Comparison of ENCODE assay signal across 13 cellular contexts in genomic region chr6:6980999-6981581, GRCh38.
DNase-seq lines count a peak whose midpoint lies in the region; ATAC-seq and TF ChIP-seq lines count a peak whose summit lies in the region.
"Had no signal": no experiment of that assay in that cellular context is flagged by ENCODE, and none has a peak within 500 bp of the region (broad histone marks: within the 10 kb centered on the region; RNA-seq: fewer than 3 reads in every experiment).

No MANE protein-coding gene starts in this region.

- TF ChIP-seq POLR2A in IMR-90 (IDR thresholded peaks at IDR 0.05; ENCODE audit: low read depth, low read length) (no peak), adrenal gland (IDR thresholded peaks at IDR 0.05) (no peak)

- no peak overlapping the region for H4K8ac ChIP-seq in IMR-90 (ENCODE audit: low read depth in 2 of 2, low read length in 2 of 2)
- no peak overlapping the region for H4K8ac ChIP-seq in trophoblast cell (ENCODE audit: low read depth, low read length)

- H2BK5ac ChIP-seq in IMR-90 (ENCODE audit: low read depth, low read length, poor library complexity, severe bottlenecking) (no peak overlapping the region), trophoblast cell (ENCODE audit: low read depth, low read length, poor library complexity) (no peak overlapping the region)

- WGBS in IMR-90 (ENCODE audit: extremely low coverage in 2 of 2, insufficient read length in 1 of 2), 2 experiments, result no CpG with 5 or more reads among the region's 14 CpGs
- 31 to 47% (median 36%) methylated on average over 13 to 14 of the region's 14 CpGs for WGBS in adrenal gland, 4 donors
- WGBS in trophoblast cell (ENCODE audit: extremely low coverage, insufficient coverage, insufficient read length), result no CpG with 5 or more reads among the region's 14 CpGs

- no TSS peak for BruUV-seq in IMR-90 (replicated peaks; lab: Mats Ljungman, UMichigan)

- dilution Hi-C loops in IMR-90 (cut with HindIII; ENCODE audit: low sequenced_read_pairs, unreplicated experiment), result no loop called here

- no peak overlapping the region for H2BK120ac ChIP-seq in IMR-90 (ENCODE audit: low read depth, low read length)
- H2BK120ac ChIP-seq in trophoblast cell (ENCODE audit: insufficient read depth, low read length, poor library complexity), result no peak overlapping the region

- H3K4me3 ChIP-seq in IMR-90 (ENCODE audit: insufficient read depth, low read depth, low read length), result no peak overlapping the region
- H3K4me3 ChIP-seq in adrenal gland, result peak overlapping the region in 1 of 4 donors; percentile 13
- H3K4me3 ChIP-seq in trophoblast cell (ENCODE audit: low read depth, low read length), result no peak overlapping the region
- no peak overlapping the region for H3K4me3 ChIP-seq in MM.1S (ENCODE audit: low read length)
- no peak overlapping the region for H3K4me3 ChIP-seq in naive thymus-derived CD4-positive, alpha-beta T cell (ENCODE audit: low read length)
- H3K4me3 ChIP-seq: GM23248 had no signal

- H3K79me1 ChIP-seq in IMR-90 (ENCODE audit: low read depth in 1 of 2, low read length in 2 of 2) (no peaks in the 10 kb centered on the region), trophoblast cell (ENCODE audit: low read length) (peaks cover 4% of the 10 kb centered on the region)

- no peak overlapping the region for H3K18ac ChIP-seq in IMR-90 (ENCODE audit: low read depth, low read length)
- no peak overlapping the region for H3K18ac ChIP-seq in trophoblast cell (ENCODE audit: low read length)

- no peak overlapping the region for H2BK20ac ChIP-seq in IMR-90 (ENCODE audit: low read depth, low read length)

- H3K27ac Mint-ChIP-seq in naive thymus-derived CD4-positive, alpha-beta T cell, result no peak overlapping the region
- H3K27ac Mint-ChIP-seq: CD4-positive, alpha-beta T cell had no signal

- H2AK9ac ChIP-seq in IMR-90 (replicated peaks; ENCODE audit: low read depth, low read length, poor library complexity), result no peak overlapping the region

- CTCF ChIA-PET in IMR-90 (lab: Yijun Ruan, JAX), result no interaction called here
- CTCF ChIA-PET in naive thymus-derived CD4-positive, alpha-beta T cell (lab: Charles Lee), result no interaction called here

- H2BK12ac ChIP-seq in trophoblast cell (ENCODE audit: low read length), result no peak overlapping the region

- H3K9me3 Mint-ChIP-seq in naive thymus-derived CD4-positive, alpha-beta T cell, result no peaks in the 10 kb centered on the region
- H3K9me3 Mint-ChIP-seq: CD4-positive, alpha-beta T cell had no signal

- H3K79me2 ChIP-seq in trophoblast cell (ENCODE audit: control insufficient read depth, insufficient read depth, low read length, poor library complexity) (peaks cover 2% of the 10 kb centered on the region), MM.1S (ENCODE audit: low read length) (no peaks in the 10 kb centered on the region)

- no peaks in the 10 kb centered on the region for H3F3A ChIP-seq in MM.1S (ENCODE audit: insufficient read depth, low read length)

- no peak overlapping the region for H3K14ac ChIP-seq in IMR-90 (replicated peaks; ENCODE audit: low read depth, low read length)
- no peak overlapping the region for H3K14ac ChIP-seq in trophoblast cell (ENCODE audit: low read length)

- intact Hi-C loops in IMR-90 (cut with micrococcal nuclease), result no loop called here
- intact Hi-C loops in adrenal gland (cut with DNase I), result no loop called here
- intact Hi-C loops in naive thymus-derived CD4-positive, alpha-beta T cell (cut with micrococcal nuclease), result no loop called here

- no peak overlapping the region for H3K4me3 Mint-ChIP-seq in naive thymus-derived CD4-positive, alpha-beta T cell
- H3K4me3 Mint-ChIP-seq: CD4-positive, alpha-beta T cell had no signal

- no peak overlapping the region for H4K5ac ChIP-seq in IMR-90 (ENCODE audit: low read depth, low read length)

- H3K4me2 ChIP-seq in IMR-90 (ENCODE audit: low read depth, low read length) (no peak overlapping the region), trophoblast cell (ENCODE audit: low read length) (no peak overlapping the region), MM.1S (ENCODE audit: low read depth, low read length) (no peak overlapping the region)

- no peak overlapping the region for H4K12ac ChIP-seq in trophoblast cell (ENCODE audit: low read depth, low read length)

- H3K4me1 Mint-ChIP-seq in naive thymus-derived CD4-positive, alpha-beta T cell, result peaks cover 0 to 2% (median 0%) of the 10 kb centered on the region in 7 donors

- DNase-seq in IMR-90, result no peak
- DNase-seq in adrenal gland, result peak in 4 of 7 donors; percentile 31 to 64 (median 54)
- peak; percentile 17 for DNase-seq in left kidney (ENCODE audit: low read depth, low spot score)
- DNase-seq in trophoblast cell, result peak; percentile 77 to 85
- no peak for DNase-seq in MM.1S
- no peak for DNase-seq in naive thymus-derived CD4-positive, alpha-beta T cell
- DNase-seq: AML-193; Caco-2; CD4-positive, alpha-beta T cell; GM23248; KBM-7 had no signal

- H2AK5ac ChIP-seq in IMR-90 (ENCODE audit: low read depth, low read length) (no peak overlapping the region), trophoblast cell (ENCODE audit: low read length) (no peak overlapping the region)

- H3K9me2 ChIP-seq in MM.1S (replicated peaks; ENCODE audit: insufficient read depth, low read length), result no peaks in the 10 kb centered on the region

- H3K27me3 Mint-ChIP-seq in naive thymus-derived CD4-positive, alpha-beta T cell, result peaks cover 0 to 12% (median 0%) of the 10 kb centered on the region in 5 donors
- H3K27me3 Mint-ChIP-seq: CD4-positive, alpha-beta T cell had no signal

- no peaks in the 10 kb centered on the region for H3K36me3 Mint-ChIP-seq in naive thymus-derived CD4-positive, alpha-beta T cell

- H3K4ac ChIP-seq in IMR-90 (ENCODE audit: low read depth, low read length) (no peak overlapping the region), trophoblast cell (ENCODE audit: low read depth, low read length) (no peak overlapping the region)

- H3K9me3 ChIP-seq in IMR-90 (ENCODE audit: control insufficient read depth, insufficient read depth, low read length), result no peaks in the 10 kb centered on the region
- no peaks in the 10 kb centered on the region for H3K9me3 ChIP-seq in adrenal gland (replicated peaks in 1 of 3)
- H3K9me3 ChIP-seq in trophoblast cell (ENCODE audit: insufficient read depth, low read depth, low read length), result no peaks in the 10 kb centered on the region
- H3K9me3 ChIP-seq in MM.1S (replicated peaks; ENCODE audit: insufficient read depth, low read length), result no peaks in the 10 kb centered on the region
- H3K9me3 ChIP-seq in naive thymus-derived CD4-positive, alpha-beta T cell (ENCODE audit: control insufficient read depth in 2 of 3, low read length in 3 of 3), result no peaks in the 10 kb centered on the region
- H3K9me3 ChIP-seq: Caco-2 had no signal

- H3K27ac ChIP-seq in IMR-90 (ENCODE audit: insufficient read depth, low read length) (no peak overlapping the region), adrenal gland (peak overlapping the region in 4 of 5 donors; percentile 17 to 66 (median 42)), trophoblast cell (ENCODE audit: low read depth, low read length) (no peak overlapping the region), MM.1S (ENCODE audit: low read length) (no peak overlapping the region)
- H3K27ac ChIP-seq in naive thymus-derived CD4-positive, alpha-beta T cell (ENCODE audit: low read depth, low read length), result no peak overlapping the region
- H3K27ac ChIP-seq: C4-2B, GM23248 had no signal

- TF ChIP-seq RAD21 in IMR-90 (IDR thresholded peaks at IDR 0.05; ENCODE audit: low read length), result no peak

- in situ Hi-C loops in IMR-90 (cut with MboI; ENCODE audit: low sequenced_read_pairs), result no loop called here

- H3K56ac ChIP-seq in IMR-90 (ENCODE audit: extremely low read depth, insufficient read depth, low read length), result no peak overlapping the region

- TF ChIP-seq CTCF in IMR-90 (conservative IDR thresholded peaks at IDR 0.05; ENCODE audit: low read depth, low read length) (no peak), adrenal gland (IDR thresholded peaks at IDR 0.05) (no peak), MM.1S (IDR thresholded peaks at IDR 0.05; ENCODE audit: low read length) (no peak)

- ATAC-seq in IMR-90 (ENCODE audit: low read depth) (no peak), GM18511 (IDR thresholded peaks at IDR 0.05; ENCODE audit: unreplicated experiment) (no peak)
- no peak for ATAC-seq in naive thymus-derived CD4-positive, alpha-beta T cell

- H3K4me1 ChIP-seq in IMR-90 (ENCODE audit: control insufficient read depth, insufficient read depth, low read length) (no peaks in the 10 kb centered on the region), adrenal gland (replicated peaks in 1 of 2) (peaks cover 10 to 13% of the 10 kb centered on the region in 2 donors), trophoblast cell (ENCODE audit: control insufficient read depth in 1 of 2, insufficient read depth in 2 of 2, low read length in 2 of 2) (peaks cover 8 to 9% of the 10 kb centered on the region in 2 experiments), MM.1S (ENCODE audit: low read length) (no peaks in the 10 kb centered on the region)
- H3K4me1 ChIP-seq in naive thymus-derived CD4-positive, alpha-beta T cell (ENCODE audit: control insufficient read depth in 2 of 2, insufficient read depth in 2 of 2, low read length in 2 of 2), result no peaks in the 10 kb centered on the region

- H3K23ac ChIP-seq in IMR-90 (ENCODE audit: low read depth, low read length), result no peak overlapping the region
- no peak overlapping the region for H3K23ac ChIP-seq in trophoblast cell (ENCODE audit: low read length)

- no peak overlapping the region for H4K91ac ChIP-seq in IMR-90 (ENCODE audit: insufficient read depth, low read depth, low read length)
- H4K91ac ChIP-seq in trophoblast cell (ENCODE audit: low read depth, low read length), result no peak overlapping the region

- no peaks in the 10 kb centered on the region for H3K9me1 ChIP-seq in IMR-90 (ENCODE audit: insufficient read depth, low read length)

- H2AFZ ChIP-seq in IMR-90 (replicated peaks; ENCODE audit: low read length, poor library complexity) (peak overlapping the region; percentile 53), trophoblast cell (ENCODE audit: insufficient read depth, low read length, poor library complexity) (no peak overlapping the region), MM.1S (ENCODE audit: low read length) (no peak overlapping the region)
- H2AFZ ChIP-seq: GM23248 had no signal

- POLR2A ChIA-PET in IMR-90 (lab: Charles Lee; ENCODE audit: unreplicated experiment), result no interaction called here
- POLR2A ChIA-PET in naive thymus-derived CD4-positive, alpha-beta T cell (lab: Charles Lee), result no interaction called here

- no peak overlapping the region for H2BK15ac ChIP-seq in IMR-90 (ENCODE audit: low read depth, low read length)

- H3K36me3 ChIP-seq in IMR-90 (ENCODE audit: control insufficient read depth, insufficient read depth, low read length) (no peaks in the 10 kb centered on the region), adrenal gland (replicated peaks in 1 of 2) (no peaks in the 10 kb centered on the region), trophoblast cell (ENCODE audit: control insufficient read depth in 1 of 2, insufficient read depth in 2 of 2, low read length in 2 of 2) (no peaks in the 10 kb centered on the region), MM.1S (replicated peaks; ENCODE audit: insufficient read depth, low read length) (no peaks in the 10 kb centered on the region)
- no peaks in the 10 kb centered on the region for H3K36me3 ChIP-seq in naive thymus-derived CD4-positive, alpha-beta T cell (ENCODE audit: control insufficient read depth in 2 of 3, insufficient read depth in 3 of 3, low read length in 3 of 3)

- H3K9ac ChIP-seq in IMR-90 (ENCODE audit: low read depth, low read length), result no peak overlapping the region
- no peak overlapping the region for H3K9ac ChIP-seq in trophoblast cell (ENCODE audit: low read length)
- no peak overlapping the region for H3K9ac ChIP-seq in MM.1S (ENCODE audit: low read length)
- H3K9ac ChIP-seq: GM23248 had no signal

- H3K27me3 ChIP-seq in IMR-90 (ENCODE audit: control insufficient read depth, insufficient read depth, low read length) (peaks cover 14% of the 10 kb centered on the region), adrenal gland (no peaks in the 10 kb centered on the region), trophoblast cell (ENCODE audit: insufficient read depth, low read length) (no peaks in the 10 kb centered on the region), MM.1S (replicated peaks; ENCODE audit: insufficient read depth, low read length) (no peaks in the 10 kb centered on the region)
- H3K27me3 ChIP-seq in naive thymus-derived CD4-positive, alpha-beta T cell (ENCODE audit: control insufficient read depth in 2 of 2, insufficient read depth in 2 of 2, low read length in 2 of 2), result no peaks in the 10 kb centered on the region

- no peaks in the 10 kb centered on the region for H4K20me1 ChIP-seq in IMR-90 (ENCODE audit: insufficient read depth, low read length)
- H4K20me1 ChIP-seq in MM.1S (ENCODE audit: insufficient read depth, low read length), result no peaks in the 10 kb centered on the region

Comparison
In these comparisons a context has a peak if more than half of its experiments do, and no peak if none do; other contexts are left out.
1. DNase-seq: peak in adrenal gland (4 of 7), left kidney (single experiment) and trophoblast cell (2 of 2); none in IMR-90 (single experiment), MM.1S (single experiment) and naive thymus-derived CD4-positive, alpha-beta T cell (0 of 9).
2. H3K27ac ChIP-seq: peak in adrenal gland (4 of 5); none in IMR-90 (single experiment), trophoblast cell (single experiment), MM.1S (single experiment) and naive thymus-derived CD4-positive, alpha-beta T cell (single experiment).